In genomic region chr19:47762615-47763308, GRCh38 we compare ENCODE assay signal across 2 cellular contexts.
TF ChIP-seq lines count a peak whose summit lies in the region.

No MANE protein-coding gene starts in this region.

TF ChIP-seq in A549, 52 proteins besides CTCF, POLR2A, EP300 and RAD21:
- TF ChIP-seq MAX (IDR thresholded peaks at IDR 0.05) (no peak), TFCP2L1 (CRISPR knock-in tag; IDR thresholded peaks at IDR 0.05) (no peak), ATOH8 (CRISPR knock-in tag; IDR thresholded peaks at IDR 0.05; ENCODE audit: low read depth) (no peak), POLR2AphosphoS2 (conservative IDR thresholded peaks at IDR 0.05; ENCODE audit: low read length) (peak; percentile 89), GATA3 (IDR thresholded peaks at IDR 0.05; ENCODE audit: borderline replicate concordance) (no peak), E2F6 (IDR thresholded peaks at IDR 0.05; ENCODE audit: borderline replicate concordance, low read depth) (no peak), SMC3 (IDR thresholded peaks at IDR 0.05) (no peak), EHF (CRISPR knock-in tag; IDR thresholded peaks at IDR 0.05) (no peak), EHMT2 (IDR thresholded peaks at IDR 0.05; ENCODE audit: low read depth) (no peak), MAZ (IDR thresholded peaks at IDR 0.05; ENCODE audit: borderline replicate concordance, low read depth, low read length) (no peak), ZC3H11A (IDR thresholded peaks at IDR 0.05) (no peak), NFE2L2 (conservative IDR thresholded peaks at IDR 0.05; ENCODE audit: low read length) (no peak), NPAS2 (CRISPR knock-in tag; IDR thresholded peaks at IDR 0.05; ENCODE audit: borderline replicate concordance) (no peak), KDM1A (IDR thresholded peaks at IDR 0.05; ENCODE audit: low read depth) (peak; percentile 81; the same call in 1 of the 2 replicates), ZNF302 (CRISPR knock-in tag; IDR thresholded peaks at IDR 0.05) (no peak), RNF2 (IDR thresholded peaks at IDR 0.05; ENCODE audit: borderline replicate concordance, low read depth) (no peak), FOSB (CRISPR knock-in tag; IDR thresholded peaks at IDR 0.05) (no peak), HOXB5 (CRISPR knock-in tag; IDR thresholded peaks at IDR 0.05) (no peak), BCL3 (IDR thresholded peaks at IDR 0.05) (no peak), CHD4 (IDR thresholded peaks at IDR 0.05; ENCODE audit: borderline replicate concordance) (no peak), ZFP36 (IDR thresholded peaks at IDR 0.05; ENCODE audit: borderline replicate concordance, partially characterized antibody) (peak; percentile 80)
- TF ChIP-seq, protein P1, sequence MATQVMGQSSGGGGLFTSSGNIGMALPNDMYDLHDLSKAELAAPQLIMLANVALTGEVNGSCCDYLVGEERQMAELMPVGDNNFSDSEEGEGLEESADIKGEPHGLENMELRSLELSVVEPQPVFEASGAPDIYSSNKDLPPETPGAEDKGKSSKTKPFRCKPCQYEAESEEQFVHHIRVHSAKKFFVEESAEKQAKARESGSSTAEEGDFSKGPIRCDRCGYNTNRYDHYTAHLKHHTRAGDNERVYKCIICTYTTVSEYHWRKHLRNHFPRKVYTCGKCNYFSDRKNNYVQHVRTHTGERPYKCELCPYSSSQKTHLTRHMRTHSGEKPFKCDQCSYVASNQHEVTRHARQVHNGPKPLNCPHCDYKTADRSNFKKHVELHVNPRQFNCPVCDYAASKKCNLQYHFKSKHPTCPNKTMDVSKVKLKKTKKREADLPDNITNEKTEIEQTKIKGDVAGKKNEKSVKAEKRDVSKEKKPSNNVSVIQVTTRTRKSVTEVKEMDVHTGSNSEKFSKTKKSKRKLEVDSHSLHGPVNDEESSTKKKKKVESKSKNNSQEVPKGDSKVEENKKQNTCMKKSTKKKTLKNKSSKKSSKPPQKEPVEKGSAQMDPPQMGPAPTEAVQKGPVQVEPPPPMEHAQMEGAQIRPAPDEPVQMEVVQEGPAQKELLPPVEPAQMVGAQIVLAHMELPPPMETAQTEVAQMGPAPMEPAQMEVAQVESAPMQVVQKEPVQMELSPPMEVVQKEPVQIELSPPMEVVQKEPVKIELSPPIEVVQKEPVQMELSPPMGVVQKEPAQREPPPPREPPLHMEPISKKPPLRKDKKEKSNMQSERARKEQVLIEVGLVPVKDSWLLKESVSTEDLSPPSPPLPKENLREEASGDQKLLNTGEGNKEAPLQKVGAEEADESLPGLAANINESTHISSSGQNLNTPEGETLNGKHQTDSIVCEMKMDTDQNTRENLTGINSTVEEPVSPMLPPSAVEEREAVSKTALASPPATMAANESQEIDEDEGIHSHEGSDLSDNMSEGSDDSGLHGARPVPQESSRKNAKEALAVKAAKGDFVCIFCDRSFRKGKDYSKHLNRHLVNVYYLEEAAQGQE (IDR thresholded peaks at IDR 0.05), result no peak
- TF ChIP-seq, protein P2, sequence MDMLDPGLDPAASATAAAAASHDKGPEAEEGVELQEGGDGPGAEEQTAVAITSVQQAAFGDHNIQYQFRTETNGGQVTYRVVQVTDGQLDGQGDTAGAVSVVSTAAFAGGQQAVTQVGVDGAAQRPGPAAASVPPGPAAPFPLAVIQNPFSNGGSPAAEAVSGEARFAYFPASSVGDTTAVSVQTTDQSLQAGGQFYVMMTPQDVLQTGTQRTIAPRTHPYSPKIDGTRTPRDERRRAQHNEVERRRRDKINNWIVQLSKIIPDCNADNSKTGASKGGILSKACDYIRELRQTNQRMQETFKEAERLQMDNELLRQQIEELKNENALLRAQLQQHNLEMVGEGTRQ (IDR thresholded peaks at IDR 0.05), result no peak

TF ChIP-seq in liver, 16 proteins besides CTCF, POLR2A, EP300 and RAD21:
- TF ChIP-seq YY1 (IDR thresholded peaks at IDR 0.05), result no peak
- TF ChIP-seq RXRA (IDR thresholded peaks at IDR 0.05), result no peak
- no peak for TF ChIP-seq EGR1 (IDR thresholded peaks at IDR 0.05; ENCODE audit: low read depth in 2 of 2)
- TF ChIP-seq, protein P3, sequence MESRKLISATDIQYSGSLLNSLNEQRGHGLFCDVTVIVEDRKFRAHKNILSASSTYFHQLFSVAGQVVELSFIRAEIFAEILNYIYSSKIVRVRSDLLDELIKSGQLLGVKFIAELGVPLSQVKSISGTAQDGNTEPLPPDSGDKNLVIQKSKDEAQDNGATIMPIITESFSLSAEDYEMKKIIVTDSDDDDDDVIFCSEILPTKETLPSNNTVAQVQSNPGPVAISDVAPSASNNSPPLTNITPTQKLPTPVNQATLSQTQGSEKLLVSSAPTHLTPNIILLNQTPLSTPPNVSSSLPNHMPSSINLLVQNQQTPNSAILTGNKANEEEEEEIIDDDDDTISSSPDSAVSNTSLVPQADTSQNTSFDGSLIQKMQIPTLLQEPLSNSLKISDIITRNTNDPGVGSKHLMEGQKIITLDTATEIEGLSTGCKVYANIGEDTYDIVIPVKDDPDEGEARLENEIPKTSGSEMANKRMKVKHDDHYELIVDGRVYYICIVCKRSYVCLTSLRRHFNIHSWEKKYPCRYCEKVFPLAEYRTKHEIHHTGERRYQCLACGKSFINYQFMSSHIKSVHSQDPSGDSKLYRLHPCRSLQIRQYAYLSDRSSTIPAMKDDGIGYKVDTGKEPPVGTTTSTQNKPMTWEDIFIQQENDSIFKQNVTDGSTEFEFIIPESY (IDR thresholded peaks at IDR 0.05), result no peak
- no peak for TF ChIP-seq HNF4G (IDR thresholded peaks at IDR 0.05)
- TF ChIP-seq HNF4A (conservative IDR thresholded peaks at IDR 0.05), result no peak
- no peak for TF ChIP-seq FOXA1 (IDR thresholded peaks at IDR 0.05)
- TF ChIP-seq, protein P1 (IDR thresholded peaks at IDR 0.05), result no peak
- no peak for TF ChIP-seq MAX (IDR thresholded peaks at IDR 0.05)
- peak in 1 of 2 donors; percentile 36 for TF ChIP-seq GABPA (IDR thresholded peaks at IDR 0.05 in 1 of 2, conservative IDR thresholded peaks at IDR 0.05 in 1 of 2)
- no peak for TF ChIP-seq JUND (IDR thresholded peaks at IDR 0.05)
- no peak for TF ChIP-seq TAF1 (conservative IDR thresholded peaks at IDR 0.05)
- peak; percentile 26 for TF ChIP-seq SP1 (IDR thresholded peaks at IDR 0.05)
- TF ChIP-seq, protein P4, sequence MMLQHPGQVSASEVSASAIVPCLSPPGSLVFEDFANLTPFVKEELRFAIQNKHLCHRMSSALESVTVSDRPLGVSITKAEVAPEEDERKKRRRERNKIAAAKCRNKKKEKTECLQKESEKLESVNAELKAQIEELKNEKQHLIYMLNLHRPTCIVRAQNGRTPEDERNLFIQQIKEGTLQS (IDR thresholded peaks at IDR 0.05), result no peak
- no peak for TF ChIP-seq FOXA2 (IDR thresholded peaks at IDR 0.05)
- TF ChIP-seq NR2F2 (IDR thresholded peaks at IDR 0.05), result peak; percentile 89
